In genomic region chr22:28381427-28382167, GRCh38 we compare ENCODE assay signal across 23 cellular contexts.
A peak's percentile ranks its signal among the peaks of the same experiment; 100 is the strongest.
DNase-seq lines count a peak whose midpoint lies in the region; ATAC-seq and TF ChIP-seq lines count a peak whose summit lies in the region.
"Had no signal": no experiment of that assay in that cellular context is flagged by ENCODE, and none has a peak within 500 bp of the region (broad histone marks: within the 10 kb centered on the region; RNA-seq: fewer than 3 reads in every experiment).

No MANE protein-coding gene starts in this region.

- in situ Hi-C loops in astrocyte of the spinal cord (cut with HindIII; ENCODE audit: low sequenced_read_pairs), result no loop called here

- no peaks in the 10 kb centered on the region for H3K27me3 Mint-ChIP-seq in T-helper 17 cell
- H3K27me3 Mint-ChIP-seq: dendritic cell treated with granulocyte-macrophage colony-stimulating factor and Interleukin-4, amounts not matched to agents 40 ng/mL and 50 ng/mL, for 4 days; naive thymus-derived CD8-positive, alpha-beta T cell; progenitor cell of endocrine pancreas had no signal

- H3K4me1 Mint-ChIP-seq in T-helper 17 cell, result no peaks in the 10 kb centered on the region

- no peak overlapping the region for H3K4me3 ChIP-seq in astrocyte of the spinal cord (ENCODE audit: low read depth, low read length)
- H3K4me3 ChIP-seq: SJSA1, tibial nerve had no signal

- no peaks in the 10 kb centered on the region for H3K9me3 ChIP-seq in T-helper 17 cell (ENCODE audit: control insufficient read depth, low read length, poor library complexity, severe bottlenecking)
- H3K9me3 ChIP-seq: tibial nerve had no signal

- no peak overlapping the region for H3K27ac Mint-ChIP-seq in T-helper 17 cell
- H3K27ac Mint-ChIP-seq: dendritic cell treated with granulocyte-macrophage colony-stimulating factor and Interleukin-4, amounts not matched to agents 40 ng/mL and 50 ng/mL, for 4 days; naive thymus-derived CD8-positive, alpha-beta T cell; progenitor cell of endocrine pancreas had no signal

- DNase-seq in A172 (ENCODE audit: low spot score) (peak; percentile 11), HCEC 1CT (peak; percentile 18), astrocyte of the spinal cord (ENCODE audit: low read depth, low spot score) (peak; percentile 49), iris pigment epithelial cell (ENCODE audit: low read depth) (peak; percentile 48), kidney glomerular epithelial cell (lab: John Stamatoyannopoulos, UW) (no peak), T-helper 17 cell (no peak)
- DNase-seq: activated CD4-positive, alpha-beta T cell treated with anti-CD3 and anti-CD28 coated beads for 1 hour; activated gamma-delta T cell; anterior cingulate cortex; GDM1; mammary epithelial cell; naive thymus-derived CD8-positive, alpha-beta T cell; NCI-H1694 treated with DMSO at 0.1 percent for 48 hours; NCI-H526 treated with DMSO at 0.1 percent for 48 hours; OCI-M1; small intestine; T1000 had no signal

- H3K4me3 Mint-ChIP-seq in T-helper 17 cell, result no peak overlapping the region
- H3K4me3 Mint-ChIP-seq: dendritic cell treated with granulocyte-macrophage colony-stimulating factor and Interleukin-4, amounts not matched to agents 40 ng/mL and 50 ng/mL, for 4 days; naive thymus-derived CD8-positive, alpha-beta T cell had no signal

- no peaks in the 10 kb centered on the region for H3K36me3 Mint-ChIP-seq in T-helper 17 cell (ENCODE audit: low read depth)

- ATAC-seq in GM19023 (IDR thresholded peaks at IDR 0.05; ENCODE audit: unreplicated experiment) (no peak), T-helper 17 cell (no peak), HG03432 (IDR thresholded peaks at IDR 0.05; ENCODE audit: unreplicated experiment) (no peak)
- ATAC-seq: naive thymus-derived CD8-positive, alpha-beta T cell had no signal

- no peak for TF ChIP-seq CTCF in astrocyte of the spinal cord (IDR thresholded peaks at IDR 0.05; ENCODE audit: low read depth, low read length)

Comparison
In these comparisons a context has a peak if more than half of its experiments do, and no peak if none do; other contexts are left out.
1. DNase-seq: peak in A172 (single experiment), HCEC 1CT (single experiment), astrocyte of the spinal cord (single experiment) and iris pigment epithelial cell (single experiment); none in kidney glomerular epithelial cell (single experiment) and T-helper 17 cell (0 of 3).